ENCODE assay signal across 23 cellular contexts in the genomic region with DNA sequence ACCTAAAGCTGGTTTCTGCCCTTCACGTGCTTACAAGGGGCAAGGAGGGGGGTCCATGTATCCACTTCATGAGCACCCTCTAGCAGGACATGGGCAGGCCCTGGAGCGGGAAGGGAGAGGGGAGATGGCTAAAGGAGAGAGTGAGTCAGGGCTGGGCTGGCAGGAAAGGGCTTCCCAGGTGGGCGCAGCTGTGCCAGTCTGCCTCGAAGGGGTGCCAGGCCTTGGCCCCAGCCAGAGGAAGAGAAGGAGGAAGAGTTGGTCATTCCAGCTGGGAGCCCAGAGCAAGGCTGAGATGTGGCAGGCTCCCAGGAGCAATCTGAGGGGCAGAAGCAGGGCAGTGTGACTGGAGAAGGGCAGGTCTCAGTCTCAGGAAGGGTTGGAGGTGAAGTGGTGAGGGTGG. TPM values are rescaled to one million over a fixed set of nuclear protein-coding genes. Genes with fewer than 3 reads are reported as not detected.
DNase-seq lines count a peak whose midpoint lies in the region; ATAC-seq lines count a peak whose summit lies in the region.
"Had no signal": no experiment of that assay in that cellular context is flagged by ENCODE, and none has a peak within 500 bp of the region (broad histone marks: within the 10 kb centered on the region; RNA-seq: fewer than 3 reads in every experiment).

No MANE protein-coding gene starts in this region.

- H3K9me3 ChIP-seq in BLaER1: no peaks in the 10 kb centered on the region
- H3K9me3 ChIP-seq: neutrophil, prostate gland, sigmoid colon, uterus had no signal

- H3K27me3 Mint-ChIP-seq in activated CD4-positive, alpha-beta T cell treated with anti-CD3 and anti-CD28 coated beads, Interleukin-2, amount 10 ng/mL, durations not matched to agents 24 days and 14 days: no peaks in the 10 kb centered on the region
- H3K27me3 Mint-ChIP-seq in T-cell: no peaks in the 10 kb centered on the region
- no peaks in the 10 kb centered on the region for H3K27me3 Mint-ChIP-seq in naive thymus-derived CD8-positive, alpha-beta T cell
- H3K27me3 Mint-ChIP-seq: activated B cell treated with CpG ODN at 0.5 μM for 24 hours; stimulated activated memory B cell treated with anti-CD40 and anti-IgM and Interleukin-4, amounts not matched to agents 10 μg/mL and 1 μg/mL and 100 μg/mL, for 72 hours had no signal

- 0 out of 2 replicates have a peak overlapping the region, but pooled peaks have one; percentile 41 for H3K27ac ChIP-seq in BLaER1
- H3K27ac ChIP-seq: brain microvascular endothelial cell, neutrophil, prostate gland, sigmoid colon, uterus had no signal

- no peaks in the 10 kb centered on the region for H3K27me3 ChIP-seq in BLaER1
- H3K27me3 ChIP-seq: brain microvascular endothelial cell, neutrophil, sigmoid colon, uterus had no signal

- H3K4me1 ChIP-seq in BLaER1: peaks cover 18% of the 10 kb centered on the region
- H3K4me1 ChIP-seq: sigmoid colon, uterus had no signal

- no peak for DNase-seq in activated CD4-positive, alpha-beta T cell treated with anti-CD3 and anti-CD28 coated beads, Interleukin-2, amount 10 ng/mL, durations not matched to agents 24 days and 14 days
- DNase-seq in activated CD4-positive, alpha-beta T cell treated with anti-CD3 and anti-CD28 coated beads, Interleukin-2, amount 50 U/mL, for 48 hours: no peak
- DNase-seq in T-cell: no peak
- no peak for DNase-seq in naive thymus-derived CD8-positive, alpha-beta T cell
- no peak for DNase-seq in MV-4-11 (lab: John Stamatoyannopoulos, UW)
- DNase-seq in OCI-M2 (lab: John Stamatoyannopoulos, UW; ENCODE audit: unreplicated experiment): no peak
- DNase-seq: activated B cell treated with CpG ODN at 0.5 μM for 24 hours; activated T-cell treated with anti-CD3 and anti-CD28 coated beads, Interleukin-2, amount 50 U/mL, for 48 hours; brain microvascular endothelial cell; hypothalamus; immature natural killer cell; NCI-H1105; NCI-H187 treated with DMSO at 0.1 percent for 48 hours; NCI-H524 treated with DMSO at 0.1 percent for 48 hours; SHP77 treated with DMSO at 0.1 percent for 48 hours; sigmoid colon; stimulated activated CD4-positive, alpha-beta T cell treated with anti-CD3 and anti-CD28 coated beads, Interleukin-4, amount 100 ng/mL, for 24 hours; uterus had no signal

- no peaks in the 10 kb centered on the region for H3K9me3 Mint-ChIP-seq in activated CD4-positive, alpha-beta T cell treated with anti-CD3 and anti-CD28 coated beads, Interleukin-2, amount 10 ng/mL, durations not matched to agents 24 days and 14 days
- no peaks in the 10 kb centered on the region for H3K9me3 Mint-ChIP-seq in T-cell
- H3K9me3 Mint-ChIP-seq in naive thymus-derived CD8-positive, alpha-beta T cell: no peaks in the 10 kb centered on the region
- H3K9me3 Mint-ChIP-seq: activated B cell treated with CpG ODN at 0.5 μM for 24 hours; immature natural killer cell; stimulated activated memory B cell treated with anti-CD40 and anti-IgM and Interleukin-4, amounts not matched to agents 10 μg/mL and 1 μg/mL and 100 μg/mL, for 72 hours had no signal

- H3K4me2 ChIP-seq in BLaER1: no peak overlapping the region

- no peak overlapping the region for H3K4me3 Mint-ChIP-seq in activated CD4-positive, alpha-beta T cell treated with anti-CD3 and anti-CD28 coated beads, Interleukin-2, amount 10 ng/mL, durations not matched to agents 24 days and 14 days
- H3K4me3 Mint-ChIP-seq in T-cell: peak overlapping the region in 1 of 3 donors; percentile 42
- H3K4me3 Mint-ChIP-seq in naive thymus-derived CD8-positive, alpha-beta T cell: peak overlapping the region in 4 of 10 donors; percentile 3 to 59 (median 26)
- H3K4me3 Mint-ChIP-seq: activated B cell treated with CpG ODN at 0.5 μM for 24 hours; immature natural killer cell; stimulated activated memory B cell treated with anti-CD40 and anti-IgM and Interleukin-4, amounts not matched to agents 10 μg/mL and 1 μg/mL and 100 μg/mL, for 72 hours had no signal

- peaks cover 56% of the 10 kb centered on the region for H3K4me1 Mint-ChIP-seq in activated CD4-positive, alpha-beta T cell treated with anti-CD3 and anti-CD28 coated beads, Interleukin-2, amount 10 ng/mL, durations not matched to agents 24 days and 14 days
- H3K4me1 Mint-ChIP-seq in T-cell: peaks cover 62 to 81% (median 72%) of the 10 kb centered on the region in 3 donors
- peaks cover 33 to 84% (median 58%) of the 10 kb centered on the region in 4 donors for H3K4me1 Mint-ChIP-seq in naive thymus-derived CD8-positive, alpha-beta T cell

- intact Hi-C loops in activated CD4-positive, alpha-beta T cell treated with anti-CD3 and anti-CD28 coated beads, Interleukin-2, amount 10 ng/mL, durations not matched to agents 24 days and 14 days (cut with micrococcal nuclease): no loop called here

- CTCF ChIA-PET in T-cell (lab: Charles Lee): no interaction called here

- POLR2A ChIA-PET in T-cell (lab: Charles Lee): no interaction called here
- POLR2A ChIA-PET in naive thymus-derived CD8-positive, alpha-beta T cell (lab: Charles Lee): interaction anchor here (1.0 to 11.9 kb wide), 5 partner anchors 8 to 162 kb away, joined by 3 to 238 read pairs (median 4); partner anchors contain the start of gene TRIM14

- peaks cover 79% of the 10 kb centered on the region for H3K36me3 Mint-ChIP-seq in activated CD4-positive, alpha-beta T cell treated with anti-CD3 and anti-CD28 coated beads, Interleukin-2, amount 10 ng/mL, durations not matched to agents 24 days and 14 days (ENCODE audit: low read depth)
- peaks cover 64% of the 10 kb centered on the region for H3K36me3 Mint-ChIP-seq in T-cell
- H3K36me3 Mint-ChIP-seq in naive thymus-derived CD8-positive, alpha-beta T cell: peaks cover 0 to 79% (median 42%) of the 10 kb centered on the region in 3 donors

- H4K20me1 ChIP-seq in BLaER1: no peaks in the 10 kb centered on the region

- peak overlapping the region; percentile 74 for H3K27ac Mint-ChIP-seq in activated CD4-positive, alpha-beta T cell treated with anti-CD3 and anti-CD28 coated beads, Interleukin-2, amount 10 ng/mL, durations not matched to agents 24 days and 14 days
- peak overlapping the region; percentile 78 to 84 for H3K27ac Mint-ChIP-seq in T-cell
- peak overlapping the region in 9 of 10 donors; percentile 7 to 95 (median 67) for H3K27ac Mint-ChIP-seq in naive thymus-derived CD8-positive, alpha-beta T cell
- H3K27ac Mint-ChIP-seq: activated B cell treated with CpG ODN at 0.5 μM for 24 hours; stimulated activated memory B cell treated with anti-CD40 and anti-IgM and Interleukin-4, amounts not matched to agents 10 μg/mL and 1 μg/mL and 100 μg/mL, for 72 hours had no signal

- peaks cover 76% of the 10 kb centered on the region for H3K36me3 ChIP-seq in BLaER1
- H3K36me3 ChIP-seq: brain microvascular endothelial cell, prostate gland, uterus had no signal

- H3K9ac ChIP-seq in BLaER1: no peak overlapping the region

- ATAC-seq in T-cell (replicated peaks in 1 of 4): no peak
- ATAC-seq in naive thymus-derived CD8-positive, alpha-beta T cell: no peak
- ATAC-seq in HG02938 (IDR thresholded peaks at IDR 0.05; ENCODE audit: unreplicated experiment): no peak
- ATAC-seq: stimulated activated memory B cell treated with anti-CD40 and anti-IgM and Interleukin-4, amounts not matched to agents 10 μg/mL and 1 μg/mL and 100 μg/mL, for 72 hours had no signal

- H3K4me3 ChIP-seq in BLaER1: no peak overlapping the region
- H3K4me3 ChIP-seq: prostate gland, sigmoid colon, uterus had no signal

RNA-seq across cellular contexts. Expression of gene TRIM14, which starts 24.7 kb away (rescaled TPM):
- total RNA-seq in activated CD4-positive, alpha-beta T cell treated with anti-CD3 and anti-CD28 coated beads, Interleukin-2, amount 10 ng/mL, durations not matched to agents 24 days and 14 days: 47.3 and 47.8 TPM in 2 replicates
- total RNA-seq in T-cell: 10 to 100 TPM; 75.7 to 98.9 (median 85.3) TPM
- total RNA-seq in naive thymus-derived CD8-positive, alpha-beta T cell: 10 to 100 TPM; 76.9 to 78.1 TPM
- polyA plus RNA-seq in naive thymus-derived CD8-positive, alpha-beta T cell: 10 to 100 TPM; 48.7 to 84.0 (median 68.4) TPM

RNA-seq across cellular contexts. Expression of gene NANS, which starts 37.8 kb away (rescaled TPM):
- total RNA-seq in activated CD4-positive, alpha-beta T cell treated with anti-CD3 and anti-CD28 coated beads, Interleukin-2, amount 10 ng/mL, durations not matched to agents 24 days and 14 days: 54.0 and 57.1 TPM in 2 replicates
- total RNA-seq in T-cell: 10 to 100 TPM; 21.7 to 57.5 (median 27.6) TPM
- 10 to 100 TPM; 15.0 to 15.7 TPM for total RNA-seq in naive thymus-derived CD8-positive, alpha-beta T cell
- polyA plus RNA-seq in naive thymus-derived CD8-positive, alpha-beta T cell: 10 to 100 TPM; 28.9 to 32.4 (median 30.9) TPM
